ENCODE assay signal across 13 cellular contexts in the genomic region with DNA sequence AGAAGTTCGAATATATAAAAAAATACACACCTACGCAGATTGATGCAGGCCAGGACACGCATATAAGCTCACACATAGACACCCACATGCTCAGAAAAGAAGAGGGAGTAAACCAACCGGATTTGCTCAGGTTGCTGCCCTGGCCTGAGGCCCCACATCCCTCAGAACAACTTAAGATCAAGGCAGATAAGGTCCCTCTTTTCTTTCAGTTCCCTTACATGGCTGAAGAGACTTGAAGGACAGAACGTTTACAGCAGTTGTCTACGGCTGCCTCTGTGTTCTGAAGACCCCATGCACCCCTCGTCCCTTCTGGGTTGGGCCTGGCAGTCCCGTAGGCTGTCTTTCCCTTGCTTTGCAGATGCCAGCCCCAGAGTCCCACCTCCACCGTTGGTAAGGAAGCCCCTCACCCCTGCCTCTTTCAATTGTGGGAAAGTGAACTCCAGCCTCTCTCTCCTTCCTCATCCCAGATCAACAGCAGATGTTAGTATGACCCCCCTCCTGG. TPM values are rescaled to one million over a fixed set of nuclear protein-coding genes. Genes with fewer than 3 reads are reported as not detected.
DNase-seq lines count a peak whose midpoint lies in the region; ATAC-seq and TF ChIP-seq lines count a peak whose summit lies in the region.
"Had no signal": no experiment of that assay in that cellular context is flagged by ENCODE, and none has a peak within 500 bp of the region (broad histone marks: within the 10 kb centered on the region; RNA-seq: fewer than 3 reads in every experiment).

No MANE protein-coding gene starts in this region.

- H3K27ac ChIP-seq in esophagus muscularis mucosa (replicated peaks in 1 of 4) = peak overlapping the region in 3 of 4 donors; percentile 12 to 44 (median 20)
- peak overlapping the region; percentile 65 for H3K27ac ChIP-seq in smooth muscle cell (ENCODE audit: low read depth)
- H3K27ac ChIP-seq in ovary = no peak overlapping the region
- H3K27ac ChIP-seq: brain microvascular endothelial cell had no signal

- no peaks in the 10 kb centered on the region for H3K9me3 Mint-ChIP-seq in T-cell

- TF ChIP-seq EP300 in esophagus muscularis mucosa (IDR thresholded peaks at IDR 0.05) (no peak), ovary (IDR thresholded peaks at IDR 0.05) (no peak)

- H3K79me2 ChIP-seq in smooth muscle cell (ENCODE audit: low read depth) = peaks cover 4% of the 10 kb centered on the region

- no peak overlapping the region for H3K27ac Mint-ChIP-seq in T-cell

- H2AFZ ChIP-seq in smooth muscle cell (ENCODE audit: low read depth) = no peak overlapping the region

- intact Hi-C loops in esophagus muscularis mucosa (cut with DNase I) (no loop called here), ovary (cut with DNase I) (no loop called here)

- H3K36me3 ChIP-seq in esophagus muscularis mucosa = no peaks in the 10 kb centered on the region
- H3K36me3 ChIP-seq in smooth muscle cell (ENCODE audit: low read depth) = no peaks in the 10 kb centered on the region
- H3K36me3 ChIP-seq in ovary = no peaks in the 10 kb centered on the region
- H3K36me3 ChIP-seq: brain microvascular endothelial cell had no signal

- H3K27me3 ChIP-seq in esophagus muscularis mucosa = peaks cover 0 to 26% (median 0%) of the 10 kb centered on the region in 4 donors
- no peaks in the 10 kb centered on the region for H3K27me3 ChIP-seq in smooth muscle cell (ENCODE audit: low read depth)
- H3K27me3 ChIP-seq in ovary = no peaks in the 10 kb centered on the region

- H3K4me3 ChIP-seq in NB4 (ENCODE audit: low read depth, low read length) = peak overlapping the region; percentile 32
- H3K4me3 ChIP-seq in esophagus muscularis mucosa = no peak overlapping the region
- H3K4me3 ChIP-seq in smooth muscle cell = no peak overlapping the region
- no peak overlapping the region for H3K4me3 ChIP-seq in ovary

- POLR2A ChIA-PET in GM10248 (lab: Yijun Ruan, JAX) (no interaction called here), T-cell (lab: Charles Lee) (no interaction called here)

- no peak overlapping the region for H3K4me2 ChIP-seq in smooth muscle cell

- DNase-seq in GM10248 (ENCODE audit: extremely low spot score) (peak; percentile 51), NB4 (ENCODE audit: low read depth) (peak; percentile 63), esophagus muscularis mucosa (ENCODE audit: extremely low spot score) (no peak), smooth muscle cell (lab: John Stamatoyannopoulos, UW; ENCODE audit: unreplicated experiment) (no peak), G401 (ENCODE audit: low spot score) (no peak), ovary (no peak), T-cell (no peak)
- DNase-seq in activated CD4-positive, alpha-beta T cell treated with anti-CD3 and anti-CD28 coated beads for 4 hours = no peak
- DNase-seq: activated T-cell treated with anti-CD3 and anti-CD28 coated beads, Interleukin-2, amount 50 U/mL, for 48 hours; brain microvascular endothelial cell; retina; SHP77 had no signal

- peaks cover 3 to 17% of the 10 kb centered on the region in 2 donors for H3K27me3 Mint-ChIP-seq in T-cell

- no peak for TF ChIP-seq CTCF in GM10248 (IDR thresholded peaks at IDR 0.05; ENCODE audit: control extremely low read depth, extremely low read depth, low read depth, missing control alignments)
- no peak for TF ChIP-seq CTCF in NB4 (IDR thresholded peaks at IDR 0.05; ENCODE audit: low read depth, low read length)
- no peak for TF ChIP-seq CTCF in esophagus muscularis mucosa (IDR thresholded peaks at IDR 0.05)
- TF ChIP-seq CTCF in smooth muscle cell (IDR thresholded peaks at IDR 0.05; ENCODE audit: borderline replicate concordance, insufficient read depth, poor library complexity, severe bottlenecking) = no peak
- no peak for TF ChIP-seq CTCF in ovary (IDR thresholded peaks at IDR 0.05)

- no peaks in the 10 kb centered on the region for H4K20me1 ChIP-seq in smooth muscle cell (ENCODE audit: low read depth)

- 45% methylated on average over 9 of the region's 9 CpGs for WGBS in esophagus muscularis mucosa
- 58% methylated on average over 9 of the region's 9 CpGs for WGBS in smooth muscle cell (ENCODE audit: low lambda C conversion rate)
- 53 to 64% (median 55%) methylated on average over 9 of the region's 9 CpGs for WGBS in ovary, 3 donors

- in situ Hi-C loops in G401 (cut with HindIII; ENCODE audit: low sequenced_read_pairs) = no loop called here

- TF ChIP-seq POLR2A in NB4 (IDR thresholded peaks at IDR 0.05; ENCODE audit: extremely low read depth, insufficient read length) (no peak), esophagus muscularis mucosa (IDR thresholded peaks at IDR 0.05; ENCODE audit: low read depth) (no peak), ovary (IDR thresholded peaks at IDR 0.05) (no peak)

- H3K4me1 ChIP-seq in esophagus muscularis mucosa = peaks cover 8 to 11% (median 10%) of the 10 kb centered on the region in 4 donors
- peaks cover 8% of the 10 kb centered on the region for H3K4me1 ChIP-seq in smooth muscle cell (ENCODE audit: low read depth)
- no peaks in the 10 kb centered on the region for H3K4me1 ChIP-seq in ovary (ENCODE audit: insufficient read depth)

- H3K9ac ChIP-seq in smooth muscle cell (ENCODE audit: low read depth) = no peak overlapping the region

- ATAC-seq in T-cell (replicated peaks in 1 of 4) = no peak
- ATAC-seq: activated CD4-positive, CD25-positive, alpha-beta regulatory T cell treated with anti-CD3 and anti-CD28 coated beads, Interleukin-2, amount 50 U/mL, for 24 hours had no signal

- no peaks in the 10 kb centered on the region for H3K36me3 Mint-ChIP-seq in T-cell

- CTCF ChIA-PET in GM10248 (lab: Yijun Ruan, JAX) (interaction anchor here (1.4 kb wide), 1 partner anchor 14 kb away, joined by 3 read pairs; no protein-coding TSS in a partner anchor), T-cell (lab: Charles Lee) (no interaction called here)

- H3F3A ChIP-seq in smooth muscle cell (ENCODE audit: low read depth) = peaks cover 5% of the 10 kb centered on the region

- peaks cover 15 to 25% (median 21%) of the 10 kb centered on the region in 3 donors for H3K4me1 Mint-ChIP-seq in T-cell

- no peak overlapping the region for H3K4me3 Mint-ChIP-seq in T-cell

- H3K9me3 ChIP-seq in esophagus muscularis mucosa (no peaks in the 10 kb centered on the region), smooth muscle cell (replicated peaks; ENCODE audit: low read depth) (no peaks in the 10 kb centered on the region), ovary (no peaks in the 10 kb centered on the region)

RNA-seq across cellular contexts. Expression of a gene that starts 4.3 kb away (rescaled TPM):
- total RNA-seq in esophagus muscularis mucosa (10 to 100 TPM; 49.0 to 81.4 (median 65.2) TPM), smooth muscle cell (105 and 116 TPM in 2 replicates), ovary (10 to 100 TPM; 58.9 to 94.6 (median 81.1) TPM), T-cell (100 to 1,000 TPM in 3 of 5 donors, 10 to 100 TPM in 2; 89.8 to 124 (median 111) TPM)
- polyA plus RNA-seq in smooth muscle cell (135 and 191 TPM in 2 replicates), ovary (10 to 100 TPM; 57.7 to 78.5 TPM)
- total RNA-seq in G401 (2014; rRNA removed; shearing (Covaris generic)) = 35.0 and 43.6 TPM in 2 replicates

Comparison
In these comparisons a context has a peak if more than half of its experiments do, and no peak if none do; other contexts are left out.
1. DNase-seq: peak in GM10248 (single experiment) and NB4 (single experiment); none in esophagus muscularis mucosa (single experiment), smooth muscle cell (single experiment), G401 (single experiment), ovary (0 of 5), T-cell (0 of 34) and activated CD4-positive, alpha-beta T cell treated with anti-CD3 and anti-CD28 coated beads for 4 hours (0 of 2).
2. H3K27ac ChIP-seq: peak in esophagus muscularis mucosa (3 of 4) and smooth muscle cell (single experiment); none in ovary (0 of 2).